ENCODE assay signal across 28 cellular contexts in genomic region chr1:227169322-227169721, GRCh38.
"Had no signal": no experiment of that assay in that cellular context is flagged by ENCODE, and none has a peak within 500 bp of the region (broad histone marks: within the 10 kb centered on the region; RNA-seq: fewer than 3 reads in every experiment).

No MANE protein-coding gene starts in this region.

- H3K27me3 ChIP-seq: neutrophil, pancreas, right atrium auricular region, right lobe of liver, sigmoid colon, stomach, thyroid gland, tibial nerve, upper lobe of left lung, vagina had no signal

- FAIRE-seq: pancreas, urothelium cell line had no signal

- H3K36me3 ChIP-seq: neutrophil, pancreas, prostate gland, right atrium auricular region, right lobe of liver, sigmoid colon, stomach, thoracic aorta, thyroid gland, tibial nerve, upper lobe of left lung, vagina had no signal

- H3K9me3 Mint-ChIP-seq: natural killer cell treated with Interleukin-12 subunit alpha and Interleukin-12 subunit beta and Interleukin-15 and Interleukin-18, amount 100 ng/mL, for 72 hours; nephron progenitor cell; neural crest cell; stimulated activated effector memory CD8-positive, alpha-beta T cell treated with anti-CD3 and anti-CD28 coated beads, Interleukin-12 subunit alpha, Interleukin-12 subunit beta, amount 100 ng/mL, for 72 hours; stimulated activated naive B cell treated with anti-CD40 and anti-IgM and Interleukin-4, amounts not matched to agents 10 μg/mL and 1 μg/mL and 100 μg/mL, for 72 hours; stimulated activated naive CD8-positive, alpha-beta T cell treated with anti-CD3 and anti-CD28 coated beads, Interleukin-15, Interleukin-2, amounts not matched to agents 100 ng/mL and 50 ng/mL, for 24 hours had no signal

- H3K27ac Mint-ChIP-seq: natural killer cell treated with Interleukin-12 subunit alpha and Interleukin-12 subunit beta and Interleukin-15 and Interleukin-18, amount 100 ng/mL, for 72 hours; nephron progenitor cell; stimulated activated effector memory CD8-positive, alpha-beta T cell treated with anti-CD3 and anti-CD28 coated beads, Interleukin-12 subunit alpha, Interleukin-12 subunit beta, amount 100 ng/mL, for 72 hours; stimulated activated naive CD8-positive, alpha-beta T cell treated with anti-CD3 and anti-CD28 coated beads, Interleukin-15, Interleukin-2, amounts not matched to agents 100 ng/mL and 50 ng/mL, for 24 hours had no signal

- H3K9me3 ChIP-seq: neutrophil, pancreas, prostate gland, right atrium auricular region, right lobe of liver, sigmoid colon, stomach, thoracic aorta, thyroid gland, tibial nerve, upper lobe of left lung, vagina had no signal

- H3K4me1 ChIP-seq: prostate gland, right lobe of liver, thyroid gland, upper lobe of left lung, vagina had no signal

- DNase-seq: nephron progenitor cell; nucleus accumbens; pancreas; retina; right lobe of liver; sigmoid colon; small intestine; stimulated activated CD4-positive, alpha-beta T cell treated with anti-CD3 and anti-CD28 coated beads, Interleukin-15, amount 100 ng/mL, for 24 hours; stimulated activated CD4-positive, alpha-beta T cell treated with anti-CD3 and anti-CD28 coated beads, Interleukin-2, amount 100 ng/mL, for 24 hours; stimulated activated CD4-positive, alpha-beta T cell treated with anti-CD3 and anti-CD28 coated beads, Interleukin-2, amount 100 ng/mL, for 48 hours; stimulated activated CD4-positive, alpha-beta T cell treated with anti-CD3 and anti-CD28 coated beads, Interleukin-4, amount 100 ng/mL, for 24 hours; stimulated activated naive B cell treated with anti-CD40 and anti-IgM and Interleukin-4, amounts not matched to agents 10 μg/mL and 1 μg/mL and 100 μg/mL, for 72 hours; stimulated activated naive CD4-positive, alpha-beta T cell treated with Interleukin-2 at 50 U/mL for 16 hours; stomach; thyroid gland; trophoblast cell; upper lobe of left lung had no signal

- H3K4me1 Mint-ChIP-seq: neural crest cell; stimulated activated effector memory CD8-positive, alpha-beta T cell treated with anti-CD3 and anti-CD28 coated beads, Interleukin-12 subunit alpha, Interleukin-12 subunit beta, amount 100 ng/mL, for 72 hours had no signal

- H3K36me3 Mint-ChIP-seq: natural killer cell treated with Interleukin-12 subunit alpha and Interleukin-12 subunit beta and Interleukin-15 and Interleukin-18, amount 100 ng/mL, for 72 hours; stimulated activated effector memory CD8-positive, alpha-beta T cell treated with anti-CD3 and anti-CD28 coated beads, Interleukin-12 subunit alpha, Interleukin-12 subunit beta, amount 100 ng/mL, for 72 hours; stimulated activated naive B cell treated with anti-CD40 and anti-IgM and Interleukin-4, amounts not matched to agents 10 μg/mL and 1 μg/mL and 100 μg/mL, for 72 hours had no signal

- H3K27ac ChIP-seq: neutrophil, pancreas, prostate gland, right atrium auricular region, right lobe of liver, sigmoid colon, stomach, thoracic aorta, thyroid gland, tibial nerve, upper lobe of left lung, vagina had no signal

- H3K4me3 Mint-ChIP-seq: natural killer cell treated with Interleukin-12 subunit alpha and Interleukin-12 subunit beta and Interleukin-15 and Interleukin-18, amount 100 ng/mL, for 72 hours; nephron progenitor cell; neural crest cell; stimulated activated effector memory CD8-positive, alpha-beta T cell treated with anti-CD3 and anti-CD28 coated beads, Interleukin-12 subunit alpha, Interleukin-12 subunit beta, amount 100 ng/mL, for 72 hours; stimulated activated naive B cell treated with anti-CD40 and anti-IgM and Interleukin-4, amounts not matched to agents 10 μg/mL and 1 μg/mL and 100 μg/mL, for 72 hours; stimulated activated naive CD8-positive, alpha-beta T cell treated with anti-CD3 and anti-CD28 coated beads, Interleukin-15, Interleukin-2, amounts not matched to agents 100 ng/mL and 50 ng/mL, for 24 hours had no signal

- ATAC-seq: natural killer cell treated with Interleukin-12 subunit alpha and Interleukin-12 subunit beta and Interleukin-15 and Interleukin-18, amount 100 ng/mL, for 72 hours; pancreas; right lobe of liver; stimulated activated effector memory CD8-positive, alpha-beta T cell treated with anti-CD3 and anti-CD28 coated beads, Interleukin-12 subunit alpha, Interleukin-12 subunit beta, amount 100 ng/mL, for 72 hours had no signal

- H3K4me3 ChIP-seq: pancreas, prostate gland, right atrium auricular region, right lobe of liver, sigmoid colon, stomach, thoracic aorta, thyroid gland, tibial nerve, upper lobe of left lung, vagina had no signal
